In the genomic region with DNA sequence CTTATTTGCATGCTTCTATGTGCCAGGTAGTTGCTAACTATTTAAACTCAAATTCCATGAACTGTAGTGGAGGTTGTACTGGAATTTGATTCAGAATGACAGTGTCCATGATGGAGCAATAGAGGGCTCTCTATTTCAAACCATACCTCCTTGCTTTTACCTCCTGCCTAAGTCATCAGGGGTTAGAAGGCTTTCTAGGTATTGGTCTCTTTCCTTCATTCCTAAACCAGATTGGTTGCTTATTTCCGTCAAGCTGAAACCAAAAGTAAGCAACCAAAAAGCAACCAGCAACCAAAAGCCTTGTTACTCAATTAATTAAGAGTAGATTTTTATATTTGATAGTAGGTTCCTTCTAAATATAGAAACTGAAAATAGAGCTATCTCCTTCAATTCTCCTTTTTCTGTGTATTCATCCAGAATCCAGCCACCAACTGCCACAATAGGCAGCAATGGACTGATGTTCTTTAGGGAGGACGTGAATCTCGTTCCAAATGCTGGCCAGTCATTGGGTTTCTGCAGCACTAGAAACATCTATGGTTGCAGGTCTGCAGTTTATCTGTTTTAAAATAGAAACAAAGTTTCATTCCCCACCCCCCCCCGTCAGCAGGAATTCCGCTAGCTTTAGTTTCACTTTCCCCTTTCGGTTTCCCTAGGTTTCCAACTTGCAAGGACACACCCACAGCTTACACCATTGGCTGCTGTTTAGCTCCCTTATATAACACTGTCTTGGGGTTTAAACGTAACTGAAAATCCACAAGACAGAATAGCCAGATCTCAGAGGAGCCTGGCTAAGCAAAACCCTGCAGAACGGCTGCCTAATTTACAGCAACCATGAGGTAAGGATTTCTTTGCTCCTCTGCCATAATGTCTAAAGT, we compare ENCODE assay signal across 8 cellular contexts. TPM values are rescaled to one million over a fixed set of nuclear protein-coding genes. Genes with fewer than 3 reads are reported as not detected.
A peak's percentile ranks its signal among the peaks of the same experiment; 100 is the strongest.
DNase-seq lines count a peak whose midpoint lies in the region; ATAC-seq, FAIRE-seq and TF ChIP-seq lines count a peak whose summit lies in the region.

TSS of gene IFIT1 (plus strand) at position 742 of the 875 bp plus-strand sequence. CDS start at position 832, 90 bp downstream.

- DNase-seq in SHP77 (lab: John Stamatoyannopoulos, UW) (peak; percentile 32 to 36), SHP77 treated with DMSO at 0.1 percent for 48 hours (lab: John Stamatoyannopoulos, UW) (no peak), T1000 (lab: John Stamatoyannopoulos, UW) (peak; percentile 46), choroid plexus epithelial cell (ENCODE audit: low read depth) (peak; percentile 98), kidney (no peak), spleen (no peak)

- peak within 1 kb of the TSS; percentile 93 to 94 for H3K27ac ChIP-seq in kidney (ENCODE audit: low read depth in 2 of 2, low read length in 2 of 2)
- peak within 1 kb of the TSS; percentile 79 to 93 (median 88) for H3K27ac ChIP-seq in spleen

- TF ChIP-seq POLR2A in spleen (IDR thresholded peaks at IDR 0.05), result peak in 1 of 3 donors; percentile 71

- no peaks in the 10 kb centered on the region for H3K9me3 ChIP-seq in kidney (ENCODE audit: control insufficient read depth in 1 of 2, low read length in 2 of 2)
- H3K9me3 ChIP-seq in spleen, result no peaks in the 10 kb centered on the region

- H3K4me3 ChIP-seq in choroid plexus epithelial cell (ENCODE audit: low read depth, low read length) (peak within 1 kb of the TSS; percentile 64), kidney (ENCODE audit: low read length in 2 of 2) (peak within 1 kb of the TSS; percentile 73 to 93), spleen (peak within 1 kb of the TSS; percentile 29 to 78 (median 56))

- ATAC-seq in GM21529 (IDR thresholded peaks at IDR 0.05; ENCODE audit: unreplicated experiment), result peak; percentile 79

- peaks cover 4 to 9% of the 10 kb centered on the region in 2 donors for H3K4me1 ChIP-seq in kidney (ENCODE audit: control insufficient read depth in 1 of 2, insufficient read depth in 1 of 2, low read depth in 1 of 2, low read length in 2 of 2)
- peaks cover 22 to 49% (median 34%) of the 10 kb centered on the region in 6 donors for H3K4me1 ChIP-seq in spleen

- TF ChIP-seq EP300 in Ishikawa (IDR thresholded peaks at IDR 0.05; ENCODE audit: borderline replicate concordance), result no peak

- intact Hi-C loops in kidney (cut with DNase I), result no loop called here
- intact Hi-C loops in spleen (cut with DNase I; ENCODE audit: low total_unique reads), result loop anchor here (10.0 kb wide), 1 partner anchor 137 kb away; the partner anchor contains the start of gene LIPA

- WGBS in spleen, 5 donors, result 1 to 2% (median 1%) methylated on average over 8 of the region's 8 CpGs

- no peak for TF ChIP-seq RAD21 in Ishikawa (IDR thresholded peaks at IDR 0.05; ENCODE audit: low read depth)

- no peaks in the 10 kb centered on the region for H3K27me3 ChIP-seq in spleen (replicated peaks in 1 of 7)

- TF ChIP-seq CTCF in choroid plexus epithelial cell (conservative IDR thresholded peaks at IDR 0.05; ENCODE audit: low read depth, low read length), result no peak
- no peak for TF ChIP-seq CTCF in kidney (IDR thresholded peaks at IDR 0.05; ENCODE audit: borderline replicate concordance, extremely low read depth, insufficient read depth)
- TF ChIP-seq CTCF in spleen (IDR thresholded peaks at IDR 0.05 in 8 of 11, conservative IDR thresholded peaks at IDR 0.05 in 3 of 11), result no peak

- peak; percentile 76 for FAIRE-seq in kidney (lab: Jason Lieb, UNC)

- H3K9ac ChIP-seq in kidney (ENCODE audit: low read length in 2 of 2), result peak within 1 kb of the TSS; percentile 59 to 88

- H3K36me3 ChIP-seq in kidney (ENCODE audit: control insufficient read depth in 1 of 2, insufficient read depth in 2 of 2, low read length in 2 of 2) (no peaks in the 10 kb centered on the region), spleen (no peaks in the 10 kb centered on the region)

TF ChIP-seq in Ishikawa, 13 proteins besides CTCF, POLR2A, EP300 and RAD21:
- TF ChIP-seq TEAD4 (IDR thresholded peaks at IDR 0.05), result peak; percentile 28; the same call in 1 of the 2 replicates
- TF ChIP-seq, protein P1, sequence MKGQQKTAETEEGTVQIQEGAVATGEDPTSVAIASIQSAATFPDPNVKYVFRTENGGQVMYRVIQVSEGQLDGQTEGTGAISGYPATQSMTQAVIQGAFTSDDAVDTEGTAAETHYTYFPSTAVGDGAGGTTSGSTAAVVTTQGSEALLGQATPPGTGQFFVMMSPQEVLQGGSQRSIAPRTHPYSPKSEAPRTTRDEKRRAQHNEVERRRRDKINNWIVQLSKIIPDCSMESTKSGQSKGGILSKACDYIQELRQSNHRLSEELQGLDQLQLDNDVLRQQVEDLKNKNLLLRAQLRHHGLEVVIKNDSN (IDR thresholded peaks at IDR 0.05), result no peak

RNA-seq across cellular contexts. Expression of gene IFIT1, which starts in this region (rescaled TPM):
- total RNA-seq in kidney, result 16.9 TPM
- polyA plus RNA-seq in kidney (ENCODE audit: insufficient read depth, low read depth, low replicate concordance), result 40.9 TPM
- total RNA-seq in spleen, result 10 to 100 TPM; 13.5 to 35.7 (median 24.2) TPM
- 10 to 100 TPM in 2 of 3 donors, 1 to 10 TPM in 1; 8.8 to 26.5 (median 10.8) TPM for polyA plus RNA-seq in spleen

Comparison
In these comparisons a context has a peak if more than half of its experiments do, and no peak if none do; other contexts are left out.
1. DNase-seq: peak in SHP77 (2 of 2), T1000 (single experiment) and choroid plexus epithelial cell (single experiment); none in SHP77 treated with DMSO at 0.1 percent for 48 hours (single experiment), kidney (single experiment) and spleen (single experiment).
2. Peak in every context shown above with its lines, with median percentiles within 50 percentile points of each other: H3K4me3 ChIP-seq.